13 cellular contexts compared by ENCODE assay signal in genomic region chr2:120243211-120243610, GRCh38. TPM values are rescaled to one million over a fixed set of nuclear protein-coding genes. Genes with fewer than 3 reads are reported as not detected.
A peak's percentile ranks its signal among the peaks of the same experiment; 100 is the strongest.
DNase-seq lines count a peak whose midpoint lies in the region; ATAC-seq and TF ChIP-seq lines count a peak whose summit lies in the region.
"Had no signal": no experiment of that assay in that cellular context is flagged by ENCODE, and none has a peak within 500 bp of the region (broad histone marks: within the 10 kb centered on the region; RNA-seq: fewer than 3 reads in every experiment).

No MANE protein-coding gene starts in this region.

- POLR2A ChIA-PET in HCT116 (lab: Charles Lee) = interaction anchor here (1.5 kb wide), 1 partner anchor 9 kb away, joined by 5 read pairs; the partner anchor contains the start of gene RALB
- POLR2A ChIA-PET in Panc1 (lab: Charles Lee) = no interaction called here
- POLR2A ChIA-PET in activated CD4-positive, alpha-beta memory T cell treated with anti-CD3 and anti-CD28 coated beads for 36 hours (lab: Charles Lee) = interaction anchor here (1.1 kb wide), 1 partner anchor 11 kb away, joined by 4 read pairs; no protein-coding TSS in a partner anchor

- no peak for TF ChIP-seq POLR2A in HCT116 (IDR thresholded peaks at IDR 0.05; ENCODE audit: borderline replicate concordance, extremely low read depth, insufficient read depth, insufficient read length)

- RAD21 ChIA-PET in HCT116 (lab: Charles Lee; ENCODE audit: low non-redundant PET in 1 of 2, low total read pairs in 2 of 2, uncharacterized antibody in 2 of 2, unreplicated experiment in 2 of 2) = no interaction called here

- no peak overlapping the region for H3K4me3 Mint-ChIP-seq in activated CD4-positive, alpha-beta memory T cell treated with anti-CD3 and anti-CD28 coated beads for 36 hours
- H3K4me3 Mint-ChIP-seq: activated naive CD8-positive, alpha-beta T cell treated with anti-CD3 and anti-CD28 coated beads, Interleukin-2, amount 10 ng/mL, durations not matched to agents 7 days and 5 days; neural crest cell had no signal

- no peak for TF ChIP-seq RAD21 in HCT116 (IDR thresholded peaks at IDR 0.05; ENCODE audit: low read depth)

- intact Hi-C loops in HCT116 (cut with micrococcal nuclease) = no loop called here
- intact Hi-C loops in Panc1 (cut with micrococcal nuclease; ENCODE audit: unreplicated experiment) = no loop called here
- intact Hi-C loops in posterior vena cava (cut with DNase I) = no loop called here
- intact Hi-C loops in activated CD4-positive, alpha-beta memory T cell treated with anti-CD3 and anti-CD28 coated beads for 36 hours (cut with micrococcal nuclease) = no loop called here

- H3K4me1 ChIP-seq in HCT116 (ENCODE audit: control insufficient read depth in 1 of 2, insufficient read depth in 2 of 2, low read length in 2 of 2) = peaks cover 44 to 78% of the 10 kb centered on the region in 2 experiments
- peaks cover 37% of the 10 kb centered on the region for H3K4me1 ChIP-seq in Panc1 (ENCODE audit: control insufficient read depth, insufficient read depth, low read length)

- BruUV-seq in HCT116 (replicated peaks; lab: Mats Ljungman, UMichigan) (no TSS peak), Panc1 (replicated peaks; lab: Mats Ljungman, UMichigan) (no TSS peak)

- H3K36me3 ChIP-seq in HCT116 (ENCODE audit: control insufficient read depth in 1 of 2, insufficient read depth in 2 of 2, low read length in 2 of 2) (no peaks in the 10 kb centered on the region), Panc1 (ENCODE audit: control insufficient read depth, insufficient read depth, low read length) (no peaks in the 10 kb centered on the region)

- H3K79me2 ChIP-seq in HCT116 (ENCODE audit: insufficient read depth, low read length) = no peaks in the 10 kb centered on the region

- no peaks in the 10 kb centered on the region for H4K20me1 ChIP-seq in HCT116 (ENCODE audit: insufficient read depth)

- no peak overlapping the region for H3K9ac ChIP-seq in HCT116 (ENCODE audit: low read length)

- H3K4me3 ChIP-seq in HCT116 (replicated peaks in 1 of 2; ENCODE audit: low read depth in 1 of 2, low read length in 2 of 2) (no peak overlapping the region), Panc1 (ENCODE audit: low read depth in 2 of 2, low read length in 2 of 2) (no peak overlapping the region)

- H3K27ac Mint-ChIP-seq in activated CD4-positive, alpha-beta memory T cell treated with anti-CD3 and anti-CD28 coated beads for 36 hours = no peak overlapping the region

- no peak for ATAC-seq in HCT116
- no peak for ATAC-seq in Panc1
- ATAC-seq in HG03457 (IDR thresholded peaks at IDR 0.05; ENCODE audit: unreplicated experiment) = no peak
- ATAC-seq: stimulated activated naive CD8-positive, alpha-beta T cell treated with anti-CD3 and anti-CD28 coated beads, Interleukin-15, Interleukin-2, amounts not matched to agents 100 U/mL and 50 U/mL, for 24 hours had no signal

- H3K27me3 Mint-ChIP-seq in activated CD4-positive, alpha-beta memory T cell treated with anti-CD3 and anti-CD28 coated beads for 36 hours = peaks cover 4% of the 10 kb centered on the region

- no peaks in the 10 kb centered on the region for H3K36me3 Mint-ChIP-seq in activated CD4-positive, alpha-beta memory T cell treated with anti-CD3 and anti-CD28 coated beads for 36 hours

- H3K9me2 ChIP-seq in HCT116 (ENCODE audit: insufficient read depth) = no peaks in the 10 kb centered on the region

- H3K9me3 Mint-ChIP-seq in activated CD4-positive, alpha-beta memory T cell treated with anti-CD3 and anti-CD28 coated beads for 36 hours = peaks cover 8% of the 10 kb centered on the region
- H3K9me3 Mint-ChIP-seq: neural crest cell had no signal

- H3K9me3 ChIP-seq in HCT116 (ENCODE audit: control insufficient read depth in 1 of 2, insufficient read depth in 1 of 2, low read depth in 1 of 2, low read length in 2 of 2) (peaks cover 0 to 9% of the 10 kb centered on the region in 2 experiments; a peak in 1 of 4 replicates), Panc1 (ENCODE audit: control insufficient read depth, insufficient read depth, low read depth, low read length) (no peaks in the 10 kb centered on the region)

- H3K4me1 Mint-ChIP-seq in activated CD4-positive, alpha-beta memory T cell treated with anti-CD3 and anti-CD28 coated beads for 36 hours (ENCODE audit: low read depth) = no peaks in the 10 kb centered on the region

- DNase-seq in HCT116 (ENCODE audit: low read depth, low spot score) (no peak), Panc1 (ENCODE audit: low read depth, low spot score) (no peak), epithelial cell of prostate (ENCODE audit: low read depth, low spot score) (no peak), posterior vena cava (ENCODE audit: low spot score) (peak; percentile 69), NK-92 (lab: John Stamatoyannopoulos, UW; ENCODE audit: unreplicated experiment) (no peak), NCI-H1105 treated with DMSO at 0.1 percent for 48 hours (lab: John Stamatoyannopoulos, UW) (no peak)
- DNase-seq in activated CD4-positive, alpha-beta memory T cell treated with anti-CD3 and anti-CD28 coated beads for 36 hours = no peak
- DNase-seq: activated naive CD8-positive, alpha-beta T cell treated with anti-CD3 and anti-CD28 coated beads, Interleukin-2, amount 10 ng/mL, durations not matched to agents 7 days and 5 days; NCI-H1930; stimulated activated naive CD8-positive, alpha-beta T cell treated with anti-CD3 and anti-CD28 coated beads, Interleukin-15, Interleukin-2, amounts not matched to agents 100 U/mL and 50 U/mL, for 24 hours had no signal

- CTCF ChIA-PET in HCT116 (lab: Charles Lee) (no interaction called here), Panc1 (lab: Charles Lee) (no interaction called here)
- CTCF ChIA-PET in activated CD4-positive, alpha-beta memory T cell treated with anti-CD3 and anti-CD28 coated beads for 36 hours (lab: Charles Lee) = no interaction called here

- in situ Hi-C loops in Panc1 (cut with HindIII; ENCODE audit: low pct_unique_long_range_greater_than_20kb, low sequenced_read_pairs) = no loop called here

- no peak for TF ChIP-seq CTCF in HCT116 (IDR thresholded peaks at IDR 0.05 in 2 of 3, conservative IDR thresholded peaks at IDR 0.05 in 1 of 3; ENCODE audit: borderline replicate concordance in 1 of 3, insufficient read depth in 1 of 3, low read depth in 2 of 3, low read length in 2 of 3)
- no peak for TF ChIP-seq CTCF in Panc1 (IDR thresholded peaks at IDR 0.05)

- H3K4me2 ChIP-seq in HCT116 (ENCODE audit: low read length) = peak overlapping the region; percentile 14

- no peaks in the 10 kb centered on the region for H3K27me3 ChIP-seq in HCT116 (ENCODE audit: insufficient read depth, low read length)
- H3K27me3 ChIP-seq in Panc1 (ENCODE audit: control insufficient read depth, insufficient read depth, low read length) = no peaks in the 10 kb centered on the region

- no peak overlapping the region for H2AFZ ChIP-seq in HCT116 (ENCODE audit: low read depth, low read length, poor library complexity, severe bottlenecking)

- H3K27ac ChIP-seq in HCT116 (ENCODE audit: low read depth, low read length) (peak overlapping the region; percentile 16; the same call in 1 of the 2 replicates), Panc1 (ENCODE audit: low read length) (0 out of 2 replicates have a peak overlapping the region, but pooled peaks have one; percentile 24), epithelial cell of prostate (peak overlapping the region; percentile 28)
- H3K27ac ChIP-seq: C4-2B had no signal

TF ChIP-seq in HCT116, 20 proteins besides CTCF, POLR2A, EP300 and RAD21 (continues in another document):
- TF ChIP-seq ATF3 (IDR thresholded peaks at IDR 0.05) (no peak), EGR1 (IDR thresholded peaks at IDR 0.05; ENCODE audit: low read depth) (no peak), SP1 (IDR thresholded peaks at IDR 0.05; ENCODE audit: low read depth) (no peak), ELF1 (IDR thresholded peaks at IDR 0.05; ENCODE audit: borderline replicate concordance, low read depth) (no peak), TCF7L2 (IDR thresholded peaks at IDR 0.05; ENCODE audit: borderline replicate concordance, extremely low read depth, insufficient read depth, insufficient read length) (no peak), FOSL1 (IDR thresholded peaks at IDR 0.05; ENCODE audit: low read depth) (no peak), EZH2phosphoT487 (IDR thresholded peaks at IDR 0.05; ENCODE audit: borderline replicate concordance) (no peak)
- TF ChIP-seq, protein P1, sequence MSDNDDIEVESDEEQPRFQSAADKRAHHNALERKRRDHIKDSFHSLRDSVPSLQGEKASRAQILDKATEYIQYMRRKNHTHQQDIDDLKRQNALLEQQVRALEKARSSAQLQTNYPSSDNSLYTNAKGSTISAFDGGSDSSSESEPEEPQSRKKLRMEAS (IDR thresholded peaks at IDR 0.05) = no peak

RNA-seq across cellular contexts. Expression of gene RALB, which starts 9.4 kb away (rescaled TPM):
- total RNA-seq in HCT116 (2021; ENCODE audit: unreplicated experiment) (42.8 TPM), Panc1 (2021; ENCODE audit: unreplicated experiment) (47.8 TPM), posterior vena cava (10 to 100 TPM; 42.5 to 55.0 TPM)
- polyA plus RNA-seq in HCT116 (2012) = 47.4 and 60.1 TPM in 2 replicates
- polyA plus RNA-seq in Panc1 (2012; ENCODE audit: insufficient read length) = 68.5 TPM
- total RNA-seq in activated CD4-positive, alpha-beta memory T cell treated with anti-CD3 and anti-CD28 coated beads for 36 hours = 10 to 100 TPM; 52.5 to 52.9 TPM

RNA-seq across cellular contexts. Expression of gene TMEM185B, which starts 20.0 kb away (rescaled TPM):
- 27.1 TPM for total RNA-seq in HCT116 (2021; ENCODE audit: unreplicated experiment)
- polyA plus RNA-seq in HCT116 (2012) = 18.6 and 19.9 TPM in 2 replicates
- total RNA-seq in Panc1 (2021; ENCODE audit: unreplicated experiment) = 54.6 TPM
- polyA plus RNA-seq in Panc1 (2012; ENCODE audit: insufficient read length) = 50.8 TPM
- 10 to 100 TPM; 16.0 to 22.7 TPM for total RNA-seq in posterior vena cava
- 10 to 100 TPM; 19.4 to 19.7 TPM for total RNA-seq in activated CD4-positive, alpha-beta memory T cell treated with anti-CD3 and anti-CD28 coated beads for 36 hours
